Comparison of ENCODE assay signal across 1 cellular context in genomic region chr17:66964930-66965800, GRCh38.
TF ChIP-seq lines count a peak whose summit lies in the region.

No MANE protein-coding gene starts in this region.

TF ChIP-seq in IMR-90, 13 proteins besides CTCF, POLR2A, EP300 and RAD21 (continued from another document):
- TF ChIP-seq, protein P1, sequence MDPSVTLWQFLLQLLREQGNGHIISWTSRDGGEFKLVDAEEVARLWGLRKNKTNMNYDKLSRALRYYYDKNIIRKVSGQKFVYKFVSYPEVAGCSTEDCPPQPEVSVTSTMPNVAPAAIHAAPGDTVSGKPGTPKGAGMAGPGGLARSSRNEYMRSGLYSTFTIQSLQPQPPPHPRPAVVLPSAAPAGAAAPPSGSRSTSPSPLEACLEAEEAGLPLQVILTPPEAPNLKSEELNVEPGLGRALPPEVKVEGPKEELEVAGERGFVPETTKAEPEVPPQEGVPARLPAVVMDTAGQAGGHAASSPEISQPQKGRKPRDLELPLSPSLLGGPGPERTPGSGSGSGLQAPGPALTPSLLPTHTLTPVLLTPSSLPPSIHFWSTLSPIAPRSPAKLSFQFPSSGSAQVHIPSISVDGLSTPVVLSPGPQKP (IDR thresholded peaks at IDR 0.05; ENCODE audit: borderline replicate concordance, low read depth, low read length): no peak
